22 cellular contexts compared by ENCODE assay signal in the genomic region with DNA sequence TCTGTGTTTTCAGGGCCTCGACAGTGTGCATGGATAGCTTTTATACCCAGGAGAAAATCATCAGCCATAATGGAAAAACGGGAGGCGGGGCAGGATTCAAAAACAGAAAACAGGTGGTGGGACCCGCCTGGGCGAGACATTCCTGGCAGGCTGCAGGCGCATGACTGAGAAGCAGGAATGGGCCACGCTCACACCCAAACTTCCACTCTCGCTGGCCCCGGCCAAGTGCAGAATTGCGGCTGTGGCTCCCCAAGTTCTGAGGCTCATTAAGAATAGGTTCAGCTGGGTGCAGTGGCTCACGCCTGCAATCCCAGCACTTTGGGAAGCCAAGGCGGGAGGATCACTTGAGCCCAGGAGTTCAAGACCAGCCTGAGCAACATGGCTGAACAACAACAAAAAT.
"Had no signal": no experiment of that assay in that cellular context is flagged by ENCODE, and none has a peak within 500 bp of the region (broad histone marks: within the 10 kb centered on the region; RNA-seq: fewer than 3 reads in every experiment).

No MANE protein-coding gene starts in this region.

- DNase-seq: dorsolateral prefrontal cortex; effector CD4-positive, alpha-beta T cell; foreskin fibroblast; gastrocnemius medialis; kidney; left lung; mesenchymal stem cell; mucosa of descending colon; naive thymus-derived CD8-positive, alpha-beta T cell; occipital lobe; pancreas; right lobe of liver; stimulated activated CD4-positive, alpha-beta T cell treated with anti-CD3 and anti-CD28 coated beads, Interleukin-12 subunit alpha, Interleukin-12 subunit beta, amount 100 ng/mL, for 4 hours; stimulated activated CD4-positive, alpha-beta T cell treated with anti-CD3 and anti-CD28 coated beads, Interleukin-1b, Interleukin-23, amount 100 ng/mL, for 48 hours; stimulated activated CD4-positive, alpha-beta T cell treated with anti-CD3 and anti-CD28 coated beads, Interleukin-4, amount 100 ng/mL, for 24 hours; stimulated activated naive CD4-positive, alpha-beta T cell treated with Interleukin-2 at 50 U/mL for 16 hours; stomach; testis; upper lobe of left lung had no signal

- H3K9me3 Mint-ChIP-seq: stimulated activated effector memory CD8-positive, alpha-beta T cell treated with anti-CD3 and anti-CD28 coated beads, Interleukin-12 subunit alpha, Interleukin-12 subunit beta, amount 100 ng/mL, for 72 hours had no signal

- H3K36me3 Mint-ChIP-seq: mesothelial cell of epicardium; stimulated activated effector memory CD8-positive, alpha-beta T cell treated with anti-CD3 and anti-CD28 coated beads, Interleukin-12 subunit alpha, Interleukin-12 subunit beta, amount 100 ng/mL, for 72 hours had no signal

- ATAC-seq: gastrocnemius medialis; left lung; mucosa of descending colon; naive thymus-derived CD8-positive, alpha-beta T cell; pancreas; right lobe of liver; stimulated activated effector memory CD8-positive, alpha-beta T cell treated with anti-CD3 and anti-CD28 coated beads, Interleukin-12 subunit alpha, Interleukin-12 subunit beta, amount 100 ng/mL, for 72 hours had no signal

- H3K4me3 Mint-ChIP-seq: mesothelial cell of epicardium; naive thymus-derived CD8-positive, alpha-beta T cell; stimulated activated effector memory CD8-positive, alpha-beta T cell treated with anti-CD3 and anti-CD28 coated beads, Interleukin-12 subunit alpha, Interleukin-12 subunit beta, amount 100 ng/mL, for 72 hours had no signal

- H3K4me1 Mint-ChIP-seq: mesothelial cell of epicardium; naive thymus-derived CD8-positive, alpha-beta T cell; stimulated activated effector memory CD8-positive, alpha-beta T cell treated with anti-CD3 and anti-CD28 coated beads, Interleukin-12 subunit alpha, Interleukin-12 subunit beta, amount 100 ng/mL, for 72 hours had no signal

- H3K27ac Mint-ChIP-seq: mesothelial cell of epicardium; naive thymus-derived CD8-positive, alpha-beta T cell; progenitor cell of endocrine pancreas; stimulated activated effector memory CD8-positive, alpha-beta T cell treated with anti-CD3 and anti-CD28 coated beads, Interleukin-12 subunit alpha, Interleukin-12 subunit beta, amount 100 ng/mL, for 72 hours had no signal
